1 cellular context compared by ENCODE assay signal in genomic region chr2:186256540-186256939, GRCh38.
TF ChIP-seq lines count a peak whose summit lies in the region.

No MANE protein-coding gene starts in this region.

TF ChIP-seq in HepG2, 621 proteins besides CTCF, POLR2A, EP300 and RAD21 (continued from another document and continues in another):
- TF ChIP-seq NFAT5 (CRISPR knock-in tag; IDR thresholded peaks at IDR 0.05) (no peak), NFE2L2 (IDR thresholded peaks at IDR 0.05; ENCODE audit: low read length) (no peak), SNAPC5 (CRISPR knock-in tag; IDR thresholded peaks at IDR 0.05; ENCODE audit: borderline replicate concordance) (no peak), ARID3A (IDR thresholded peaks at IDR 0.05; ENCODE audit: low read depth, low read length) (peak; percentile 17; the same call in 1 of the 2 replicates), ARID5B (CRISPR knock-in tag; IDR thresholded peaks at IDR 0.05) (peak; percentile 40; the same call in 1 of the 2 replicates), STAG1 (CRISPR knock-in tag; IDR thresholded peaks at IDR 0.05) (peak; percentile 93), SKIL (CRISPR knock-in tag; IDR thresholded peaks at IDR 0.05; ENCODE audit: borderline replicate concordance) (no peak), ZNF318 (CRISPR knock-in tag; IDR thresholded peaks at IDR 0.05) (no peak), ZMYM3 (CRISPR knock-in tag; IDR thresholded peaks at IDR 0.05) (no peak), HNRNPK (IDR thresholded peaks at IDR 0.05; ENCODE audit: low read depth, low read length, poor library complexity, severe bottlenecking) (no peak), CERS6 (CRISPR knock-in tag; IDR thresholded peaks at IDR 0.05) (no peak), MTF2 (CRISPR knock-in tag; IDR thresholded peaks at IDR 0.05; ENCODE audit: borderline replicate concordance) (no peak), ZNF839 (CRISPR knock-in tag; IDR thresholded peaks at IDR 0.05; ENCODE audit: borderline replicate concordance) (no peak), SMC3 (IDR thresholded peaks at IDR 0.05; ENCODE audit: low read length) (peak; percentile 76; the same call in 1 of the 2 replicates), BORCS8-MEF2B (CRISPR knock-in tag; IDR thresholded peaks at IDR 0.05) (no peak), HOMEZ (CRISPR knock-in tag; IDR thresholded peaks at IDR 0.05; ENCODE audit: low read depth) (peak; percentile 48; the same call in 1 of the 2 replicates), ZNF619 (CRISPR knock-in tag; IDR thresholded peaks at IDR 0.05) (no peak), GTF3A (CRISPR knock-in tag; conservative IDR thresholded peaks at IDR 0.05) (no peak), ZNF337 (CRISPR knock-in tag; IDR thresholded peaks at IDR 0.05; ENCODE audit: borderline replicate concordance, low read depth) (no peak), HMGXB4 (CRISPR knock-in tag; IDR thresholded peaks at IDR 0.05; ENCODE audit: borderline replicate concordance in 1 of 2, low read depth in 1 of 2) (0 out of 4 replicates have a peak, but pooled peaks of 1 of the 2 experiments have one; percentile 32)
